Comparison of ENCODE assay signal across 8 cellular contexts in the genomic region with DNA sequence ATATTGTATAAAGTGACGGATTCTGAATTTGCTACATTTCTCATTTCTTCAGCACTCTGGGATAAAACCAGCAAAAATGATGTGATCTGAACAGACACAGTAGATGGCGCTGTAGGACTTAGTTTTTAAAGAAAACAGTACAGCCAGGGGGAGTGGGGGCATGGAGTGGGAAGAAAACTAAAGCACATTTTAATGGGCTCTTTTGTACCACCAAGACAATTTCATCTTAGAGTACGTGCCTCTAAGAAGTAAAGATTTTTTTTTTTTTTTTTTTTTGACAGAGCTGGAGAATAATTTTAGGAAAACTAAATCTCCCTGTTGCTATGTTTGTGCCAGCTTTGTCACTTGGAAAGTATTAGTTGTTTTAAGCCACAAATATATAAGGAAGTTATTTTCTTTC.
DNase-seq lines count a peak whose midpoint lies in the region; ATAC-seq and TF ChIP-seq lines count a peak whose summit lies in the region.

No MANE protein-coding gene starts in this region.

- H3K36me3 ChIP-seq in MG63 (no peaks in the 10 kb centered on the region), iPS-20b (ENCODE audit: insufficient read depth, low read depth, low read length) (no peaks in the 10 kb centered on the region), smooth muscle cell (ENCODE audit: low read depth) (no peaks in the 10 kb centered on the region)

- WGBS in smooth muscle cell (ENCODE audit: low lambda C conversion rate) = 1% methylated on average over 3 of the region's 3 CpGs

- H3K4me1 ChIP-seq in iPS-20b (ENCODE audit: insufficient read depth, low read length) = peaks cover 30% of the 10 kb centered on the region
- H3K4me1 ChIP-seq in smooth muscle cell (ENCODE audit: low read depth) = peaks cover 48% of the 10 kb centered on the region

- no peaks in the 10 kb centered on the region for H4K20me1 ChIP-seq in smooth muscle cell (ENCODE audit: low read depth)

- H2AFZ ChIP-seq in smooth muscle cell (ENCODE audit: low read depth) = peak overlapping the region; percentile 32

- no peaks in the 10 kb centered on the region for H3K27me3 ChIP-seq in MG63
- no peaks in the 10 kb centered on the region for H3K27me3 ChIP-seq in iPS-20b (ENCODE audit: insufficient read depth, low read length)
- no peaks in the 10 kb centered on the region for H3K27me3 ChIP-seq in smooth muscle cell (ENCODE audit: low read depth)

- H3K27ac ChIP-seq in iPS-20b (ENCODE audit: low read length) = no peak overlapping the region
- peak overlapping the region; percentile 87 for H3K27ac ChIP-seq in smooth muscle cell (ENCODE audit: low read depth)

- H3K9ac ChIP-seq in iPS-20b (ENCODE audit: low read depth, low read length) (peak overlapping the region; percentile 10; the same call in 1 of the 2 replicates), smooth muscle cell (ENCODE audit: low read depth) (peak overlapping the region; percentile 40)

- peak; percentile 91 for DNase-seq in ELR (ENCODE audit: low read depth)
- peak; percentile 63 for DNase-seq in MG63
- peak; percentile 84 for DNase-seq in RPMI7951 (ENCODE audit: low read depth)
- DNase-seq in astrocyte of the spinal cord (ENCODE audit: low read depth, low spot score) = peak; percentile 91
- DNase-seq in smooth muscle cell (lab: John Stamatoyannopoulos, UW; ENCODE audit: unreplicated experiment) = no peak

- TF ChIP-seq CTCF in astrocyte of the spinal cord (IDR thresholded peaks at IDR 0.05; ENCODE audit: low read depth, low read length) = peak; percentile 57
- TF ChIP-seq CTCF in smooth muscle cell (IDR thresholded peaks at IDR 0.05; ENCODE audit: borderline replicate concordance, insufficient read depth, poor library complexity, severe bottlenecking) = peak; percentile 80

- ATAC-seq in GM19035 (IDR thresholded peaks at IDR 0.05; ENCODE audit: unreplicated experiment) = no peak
- ATAC-seq in GM21529 (IDR thresholded peaks at IDR 0.05; ENCODE audit: unreplicated experiment) = no peak

- H3K4me2 ChIP-seq in smooth muscle cell = peak overlapping the region; percentile 31

- H3K9me3 ChIP-seq in MG63 (no peaks in the 10 kb centered on the region), iPS-20b (ENCODE audit: insufficient read depth, low read depth, low read length) (peaks cover under 1% of the 10 kb centered on the region; the same call in 1 of the 2 replicates), smooth muscle cell (replicated peaks; ENCODE audit: low read depth) (no peaks in the 10 kb centered on the region)

- H3F3A ChIP-seq in smooth muscle cell (ENCODE audit: low read depth) = no peaks in the 10 kb centered on the region

- no peak overlapping the region for H3K4me3 ChIP-seq in MG63
- no peak overlapping the region for H3K4me3 ChIP-seq in astrocyte of the spinal cord (ENCODE audit: low read depth, low read length)
- H3K4me3 ChIP-seq in iPS-20b (ENCODE audit: low read length) = no peak overlapping the region
- H3K4me3 ChIP-seq in smooth muscle cell = no peak overlapping the region

- H3K79me2 ChIP-seq in smooth muscle cell (ENCODE audit: low read depth) = peaks cover 4% of the 10 kb centered on the region

- in situ Hi-C loops in astrocyte of the spinal cord (cut with HindIII; ENCODE audit: low sequenced_read_pairs) = no loop called here
